In the genomic region with DNA sequence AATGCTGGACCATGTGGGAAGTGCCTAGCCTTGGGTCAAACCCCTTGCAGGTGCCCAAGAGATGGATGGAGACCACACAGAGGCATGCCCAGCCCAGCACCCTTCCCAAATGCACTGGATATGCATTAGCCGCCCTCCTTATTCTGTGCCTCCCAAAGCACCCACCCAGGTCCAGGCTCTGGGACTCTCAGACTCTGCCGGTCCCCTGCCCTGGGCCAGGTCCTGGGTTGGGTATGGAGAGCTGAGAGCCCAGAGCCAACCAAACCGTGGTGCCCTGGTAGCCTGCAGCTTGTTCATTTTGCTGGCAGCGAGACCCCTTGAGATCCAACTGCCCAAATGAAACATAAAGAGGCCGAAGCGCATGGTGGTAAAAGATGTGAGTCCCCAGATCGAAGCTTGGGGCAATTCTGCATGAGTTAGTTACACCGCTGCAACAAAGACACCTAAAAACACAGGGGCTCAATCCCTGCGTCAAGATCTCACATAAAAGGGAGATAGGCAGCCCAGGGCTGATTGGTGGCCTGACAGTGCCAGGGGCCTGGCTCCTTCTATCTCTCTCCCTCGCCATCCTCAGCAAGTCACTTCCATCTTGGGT, we compare ENCODE assay signal across 23 cellular contexts.
DNase-seq lines count a peak whose midpoint lies in the region; ATAC-seq, FAIRE-seq and TF ChIP-seq lines count a peak whose summit lies in the region.
"Had no signal": no experiment of that assay in that cellular context is flagged by ENCODE, and none has a peak within 500 bp of the region (broad histone marks: within the 10 kb centered on the region; RNA-seq: fewer than 3 reads in every experiment).

No MANE protein-coding gene starts in this region.

- DNase-seq in HepG2 (ENCODE audit: low spot score) (no peak), lower leg skin (ENCODE audit: low spot score in 2 of 2) (peak; percentile 7 to 77), ureter (ENCODE audit: low spot score) (peak; percentile 24), NCI-H2171 (lab: John Stamatoyannopoulos, UW) (no peak)
- peak; percentile 30 for DNase-seq in activated CD8-positive, alpha-beta memory T cell treated with anti-CD3 and anti-CD28 coated beads, Interleukin-2, amount 50 U/mL, for 48 hours
- DNase-seq: activated CD4-positive, alpha-beta T cell treated with anti-CD3 and anti-CD28 coated beads, Interleukin-2, amount 50 U/mL, for 1 hour; CD4-positive, alpha-beta T cell; central memory CD4-positive, alpha-beta T cell; NCI-H1105 treated with DMSO at 0.1 percent for 48 hours; NCI-H2029 treated with DMSO at 0.1 percent for 48 hours; NCI-H82; retina; stimulated activated CD4-positive, alpha-beta T cell treated with anti-CD3 and anti-CD28 coated beads, Interleukin-4, amount 100 ng/mL, for 1 hour; stimulated activated naive CD4-positive, alpha-beta T cell treated with Interleukin-2 at 50 U/mL for 16 hours; thyroid gland had no signal

- in situ Hi-C loops in HepG2 (cut with HindIII; ENCODE audit: extremely low pct_ligation_motif_present, low pct_unique_long_range_greater_than_20kb): no loop called here

- peaks cover 16 to 49% (median 33%) of the 10 kb centered on the region in 4 donors for H3K4me1 ChIP-seq in liver (ENCODE audit: control insufficient read depth in 4 of 4, insufficient read depth in 4 of 4, low read length in 3 of 4)
- H3K4me1 ChIP-seq in HepG2 (ENCODE audit: insufficient read depth, low read length): peaks cover 24% of the 10 kb centered on the region
- H3K4me1 ChIP-seq: thyroid gland had no signal

- CTCF ChIA-PET in HepG2 (lab: Yijun Ruan, JAX; ENCODE audit: low intra/inter-chr PET ratio, low total read pairs): no interaction called here

- POLR2A ChIA-PET in HepG2 (lab: Yijun Ruan, JAX): no interaction called here

- H4K20me1 ChIP-seq in HepG2 (ENCODE audit: insufficient read depth, low read length): no peaks in the 10 kb centered on the region

- H3K36me3 ChIP-seq in liver (ENCODE audit: control insufficient read depth in 4 of 4, insufficient read depth in 3 of 4, low read depth in 1 of 4, low read length in 3 of 4) (no peaks in the 10 kb centered on the region), HepG2 (replicated peaks in 1 of 2; ENCODE audit: control insufficient read depth in 1 of 2, insufficient read depth in 2 of 2, low read length in 2 of 2) (no peaks in the 10 kb centered on the region)
- H3K36me3 ChIP-seq: thyroid gland had no signal

- H3K9me3 ChIP-seq in liver (ENCODE audit: control insufficient read depth in 4 of 4, low read length in 3 of 4): no peaks in the 10 kb centered on the region
- H3K9me3 ChIP-seq in HepG2 (ENCODE audit: low read length): peaks cover 7% of the 10 kb centered on the region; the same call in 1 of the 2 replicates
- H3K9me3 ChIP-seq: thyroid gland had no signal

- no peak for FAIRE-seq in HepG2 (lab: Jason Lieb, UNC)
- FAIRE-seq: astrocyte, GM18507 had no signal

- H3K27me3 ChIP-seq in liver (ENCODE audit: control insufficient read depth in 4 of 4, insufficient read depth in 4 of 4, low read length in 3 of 4): no peaks in the 10 kb centered on the region
- H3K27me3 ChIP-seq in HepG2 (ENCODE audit: control insufficient read depth in 1 of 2, insufficient read depth in 2 of 2, low read length in 2 of 2): peaks cover 0 to 9% of the 10 kb centered on the region in 2 experiments; a peak in 1 of 5 replicates
- H3K27me3 ChIP-seq: thyroid gland had no signal

- H3K4me3 ChIP-seq in liver (ENCODE audit: low read depth in 1 of 3, low read length in 3 of 3) (no peak overlapping the region), HepG2 (replicated peaks in 1 of 3; ENCODE audit: insufficient read depth in 1 of 3, low read depth in 2 of 3, low read length in 3 of 3) (no peak overlapping the region), lower leg skin (ENCODE audit: low read depth, poor library complexity, severe bottlenecking) (no peak overlapping the region)
- H3K4me3 ChIP-seq: dorsolateral prefrontal cortex, thyroid gland had no signal

- BruUV-seq in HepG2 (replicated peaks; lab: Mats Ljungman, UMichigan): no TSS peak

- H2AFZ ChIP-seq in HepG2 (ENCODE audit: low read length): no peak overlapping the region

- intact Hi-C loops in HepG2 (cut with micrococcal nuclease; ENCODE audit: unreplicated experiment) (no loop called here), lower leg skin (cut with DNase I; ENCODE audit: low total_unique reads) (no loop called here)

- TF ChIP-seq POLR2A in HepG2 (IDR thresholded peaks at IDR 0.05; ENCODE audit: insufficient read depth in 1 of 2, low read depth in 2 of 2, low read length in 2 of 2): no peak
- TF ChIP-seq POLR2A in lower leg skin (IDR thresholded peaks at IDR 0.05): no peak

- no peak for TF ChIP-seq EP300 in HepG2 (IDR thresholded peaks at IDR 0.05; ENCODE audit: low read depth in 2 of 2, low read length in 2 of 2)
- no peak for TF ChIP-seq EP300 in HepG2 (CRISPR knock-in tag; IDR thresholded peaks at IDR 0.05; ENCODE audit: borderline replicate concordance)

- no peak for ATAC-seq in HepG2
- no peak for ATAC-seq in GM21515 (IDR thresholded peaks at IDR 0.05; ENCODE audit: unreplicated experiment)
- ATAC-seq: activated naive CD4-positive, alpha-beta T cell treated with anti-CD3 and anti-CD28 coated beads, Interleukin-2, amount 50 U/mL, for 72 hours; naive thymus-derived CD4-positive, alpha-beta T cell had no signal

- no peak for TF ChIP-seq CTCF in liver (IDR thresholded peaks at IDR 0.05; ENCODE audit: low read depth, low read length, missing input control)
- TF ChIP-seq CTCF in HepG2 (CRISPR knock-in tag; IDR thresholded peaks at IDR 0.05): no peak
- TF ChIP-seq CTCF in lower leg skin (IDR thresholded peaks at IDR 0.05): no peak

- TF ChIP-seq RAD21 in liver (IDR thresholded peaks at IDR 0.05) (no peak), HepG2 (CRISPR knock-in tag; IDR thresholded peaks at IDR 0.05) (no peak)

- WGBS in liver: 97% methylated on average over 10 of the region's 10 CpGs
- 66% methylated on average over 10 of the region's 10 CpGs for WGBS in HepG2 (ENCODE audit: low lambda C conversion rate)
- WGBS in lower leg skin, 2 donors: 89 to 95% methylated on average over 9 to 10 of the region's 10 CpGs

- H3K9ac ChIP-seq in liver (ENCODE audit: low read depth in 1 of 2, low read length in 2 of 2) (no peak overlapping the region), HepG2 (ENCODE audit: insufficient read depth, low read depth, low read length) (no peak overlapping the region)

- H3K79me2 ChIP-seq in HepG2 (ENCODE audit: insufficient read depth, low read length): no peaks in the 10 kb centered on the region

- no peak overlapping the region for H3K4me2 ChIP-seq in HepG2 (ENCODE audit: low read depth, low read length)

- H3K27ac ChIP-seq in liver (ENCODE audit: low read depth in 1 of 2, low read length in 2 of 2) (peak overlapping the region; percentile 6 to 47), HepG2 (ENCODE audit: extremely low read length, insufficient read depth, low read length) (no peak overlapping the region)
- H3K27ac ChIP-seq: dorsolateral prefrontal cortex, thyroid gland, VCaP had no signal

TF ChIP-seq in liver, 16 proteins besides CTCF, POLR2A, EP300 and RAD21:
- no peak for TF ChIP-seq RXRA (IDR thresholded peaks at IDR 0.05)
- TF ChIP-seq, protein P1, sequence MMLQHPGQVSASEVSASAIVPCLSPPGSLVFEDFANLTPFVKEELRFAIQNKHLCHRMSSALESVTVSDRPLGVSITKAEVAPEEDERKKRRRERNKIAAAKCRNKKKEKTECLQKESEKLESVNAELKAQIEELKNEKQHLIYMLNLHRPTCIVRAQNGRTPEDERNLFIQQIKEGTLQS (IDR thresholded peaks at IDR 0.05): no peak
- TF ChIP-seq HNF4G (IDR thresholded peaks at IDR 0.05): no peak
TF ChIP-seq in liver: peak in this region for 0.

TF ChIP-seq in HepG2, 621 proteins besides CTCF, POLR2A, EP300 and RAD21 (continues in another document):
- TF ChIP-seq ZFP1 (CRISPR knock-in tag; IDR thresholded peaks at IDR 0.05) (no peak), ZBTB49 (CRISPR knock-in tag; IDR thresholded peaks at IDR 0.05; ENCODE audit: borderline replicate concordance) (no peak), PITX1 (CRISPR knock-in tag; IDR thresholded peaks at IDR 0.05) (no peak), NR3C1 (CRISPR knock-in tag; IDR thresholded peaks at IDR 0.05) (no peak), SMAD3 (CRISPR knock-in tag; IDR thresholded peaks at IDR 0.05) (no peak), ZFAT (CRISPR knock-in tag; conservative IDR thresholded peaks at IDR 0.05) (no peak), TP53 (CRISPR knock-in tag; conservative IDR thresholded peaks at IDR 0.05) (no peak), SMAD1 (CRISPR knock-in tag; IDR thresholded peaks at IDR 0.05; ENCODE audit: borderline replicate concordance, low read depth) (no peak), ZNF703 (CRISPR knock-in tag; IDR thresholded peaks at IDR 0.05; ENCODE audit: borderline replicate concordance) (no peak), TEAD2 (CRISPR knock-in tag; IDR thresholded peaks at IDR 0.05) (no peak), ARNTL (CRISPR knock-in tag; IDR thresholded peaks at IDR 0.05) (no peak)

Comparison
In these comparisons a context has a peak if more than half of its experiments do, and no peak if none do; other contexts are left out.
1. DNase-seq: peak in activated CD8-positive, alpha-beta memory T cell treated with anti-CD3 and anti-CD28 coated beads, Interleukin-2, amount 50 U/mL, for 48 hours (single experiment), lower leg skin (2 of 2) and ureter (single experiment); none in HepG2 (single experiment) and NCI-H2171 (single experiment).